In genomic region chr12:72815421-72815820, GRCh38 we compare ENCODE assay signal across 25 cellular contexts.
"Had no signal": no experiment of that assay in that cellular context is flagged by ENCODE, and none has a peak within 500 bp of the region (broad histone marks: within the 10 kb centered on the region; RNA-seq: fewer than 3 reads in every experiment).

No MANE protein-coding gene starts in this region.

- H3K9me3 ChIP-seq: neutrophil, ovary, right atrium auricular region, right lobe of liver, vagina had no signal

- H3K27me3 ChIP-seq: neutrophil, ovary, right atrium auricular region, right lobe of liver, transverse colon, upper lobe of left lung, vagina had no signal

- H3K4me2 ChIP-seq: smooth muscle cell had no signal

- H3K36me3 ChIP-seq: left ventricle myocardium inferior, neutrophil, ovary, right atrium auricular region, right lobe of liver, transverse colon, upper lobe of left lung, vagina had no signal

- H3K4me3 ChIP-seq: left ventricle myocardium inferior, lung, ovary, right atrium auricular region, right lobe of liver, smooth muscle cell, transverse colon, upper lobe of left lung, vagina had no signal

- H3K4me1 ChIP-seq: left ventricle myocardium inferior, right atrium auricular region, right lobe of liver, transverse colon, upper lobe of left lung, vagina had no signal

- H3K4me3 Mint-ChIP-seq: naive thymus-derived CD8-positive, alpha-beta T cell; nephron; neural crest cell; stimulated activated memory B cell treated with anti-CD40 and anti-IgM and Interleukin-4, amounts not matched to agents 10 μg/mL and 1 μg/mL and 100 μg/mL, for 72 hours; stimulated activated naive CD8-positive, alpha-beta T cell treated with anti-CD3 and anti-CD28 coated beads, Interleukin-15, amount 100 ng/mL, for 72 hours had no signal

- H3K27ac Mint-ChIP-seq: naive thymus-derived CD8-positive, alpha-beta T cell; nephron; progenitor cell of endocrine pancreas; stimulated activated memory B cell treated with anti-CD40 and anti-IgM and Interleukin-4, amounts not matched to agents 10 μg/mL and 1 μg/mL and 100 μg/mL, for 72 hours; stimulated activated naive CD8-positive, alpha-beta T cell treated with anti-CD3 and anti-CD28 coated beads, Interleukin-15, amount 100 ng/mL, for 72 hours had no signal

- H3K4me1 Mint-ChIP-seq: naive thymus-derived CD8-positive, alpha-beta T cell; nephron; neural crest cell; stimulated activated memory B cell treated with anti-CD40 and anti-IgM and Interleukin-4, amounts not matched to agents 10 μg/mL and 1 μg/mL and 100 μg/mL, for 72 hours; stimulated activated naive CD8-positive, alpha-beta T cell treated with anti-CD3 and anti-CD28 coated beads, Interleukin-15, amount 100 ng/mL, for 72 hours had no signal

- H3K27ac ChIP-seq: left ventricle myocardium inferior, neutrophil, ovary, right atrium auricular region, right lobe of liver, transverse colon, upper lobe of left lung, vagina had no signal

- H3K36me3 Mint-ChIP-seq: stimulated activated memory B cell treated with anti-CD40 and anti-IgM and Interleukin-4, amounts not matched to agents 10 μg/mL and 1 μg/mL and 100 μg/mL, for 72 hours had no signal

- H3K27me3 Mint-ChIP-seq: naive thymus-derived CD8-positive, alpha-beta T cell; progenitor cell of endocrine pancreas; stimulated activated memory B cell treated with anti-CD40 and anti-IgM and Interleukin-4, amounts not matched to agents 10 μg/mL and 1 μg/mL and 100 μg/mL, for 72 hours; stimulated activated naive CD8-positive, alpha-beta T cell treated with anti-CD3 and anti-CD28 coated beads, Interleukin-15, amount 100 ng/mL, for 72 hours had no signal

- ATAC-seq: naive thymus-derived CD8-positive, alpha-beta T cell; right lobe of liver; stimulated activated memory B cell treated with anti-CD40 and anti-IgM and Interleukin-4, amounts not matched to agents 10 μg/mL and 1 μg/mL and 100 μg/mL, for 72 hours; stimulated activated naive CD8-positive, alpha-beta T cell treated with anti-CD3 and anti-CD28 coated beads, Interleukin-15, amount 100 ng/mL, for 72 hours had no signal

- DNase-seq: hippocampal formation; islet precursor cell; left ventricle myocardium inferior; naive thymus-derived CD8-positive, alpha-beta T cell; occipital lobe; ovary; right lobe of liver; stimulated activated CD4-positive, alpha-beta T cell treated with anti-CD3 and anti-CD28 coated beads, Interleukin-1b, Interleukin-23, amount 100 ng/mL, for 48 hours; stimulated activated CD4-positive, alpha-beta T cell treated with anti-CD3 and anti-CD28 coated beads, Interleukin-2, amount 100 ng/mL, for 48 hours; stimulated activated CD4-positive, alpha-beta T cell treated with anti-CD3 and anti-CD28 coated beads, Interleukin-4, amount 100 ng/mL, for 4 hours; stimulated activated CD8-positive, alpha-beta memory T cell treated with anti-CD3 and anti-CD28 coated beads, Interleukin-4, amount 100 ng/mL, for 48 hours; stimulated activated naive CD4-positive, alpha-beta T cell treated with Interleukin-2 at 50 U/mL for 16 hours; stimulated activated naive CD8-positive, alpha-beta T cell treated with anti-CD3 and anti-CD28 coated beads, Interleukin-15, amount 100 ng/mL, for 72 hours; substantia nigra; transverse colon; upper lobe of left lung had no signal
